In genomic region chr6:164927288-164928040, GRCh38 we compare ENCODE assay signal across 8 cellular contexts.
DNase-seq lines count a peak whose midpoint lies in the region; ATAC-seq, FAIRE-seq and TF ChIP-seq lines count a peak whose summit lies in the region.

No MANE protein-coding gene starts in this region.

- CTCF ChIA-PET in CD4-positive, alpha-beta memory T cell (lab: Charles Lee; ENCODE audit: partially characterized antibody): interaction anchor here (2.8 kb wide), 1 partner anchor 9 kb away, joined by 11 read pairs; no protein-coding TSS in a partner anchor
- CTCF ChIA-PET in activated CD8-positive, alpha-beta T cell treated with anti-CD3 and anti-CD28 coated beads, Interleukin-2, amount 10 ng/mL, durations not matched to agents 7 days and 5 days (lab: Charles Lee): interaction anchor here (0.6 kb wide), 1 partner anchor 12 kb away, joined by 3 read pairs; no protein-coding TSS in a partner anchor
- CTCF ChIA-PET in H1 (lab: Charles Lee; ENCODE audit: partially characterized antibody): interaction anchor here (0.5 to 3.6 kb wide), 24 partner anchors 9 to 985 kb away, joined by 3 to 17 read pairs (median 4); no protein-coding TSS in a partner anchor

- DNase-seq in CD4-positive, alpha-beta memory T cell: peak in 4 of 5 donors; percentile 35 to 54 (median 38)
- DNase-seq in NCI-H82 treated with DMSO at 0.1 percent for 48 hours (lab: John Stamatoyannopoulos, UW; ENCODE audit: unreplicated experiment) (peak; percentile 35), H1 (ENCODE audit: low read depth in 1 of 2, low spot score in 2 of 2) (peak; percentile 44 to 87), mesothelial cell of epicardium (ENCODE audit: low spot score in 2 of 2, unreplicated experiment in 2 of 2) (peak; percentile 52 to 85)
- DNase-seq in activated CD8-positive, alpha-beta T cell treated with anti-CD3 and anti-CD28 coated beads, Interleukin-2, amount 10 ng/mL, durations not matched to agents 7 days and 5 days: peak; percentile 56
- peak; percentile 4 to 14 for DNase-seq in stimulated activated CD8-positive, alpha-beta memory T cell treated with anti-CD3 and anti-CD28 coated beads, Interleukin-7, amount 100 ng/mL, for 48 hours (ENCODE audit: extremely low read depth in 1 of 2, low read depth in 1 of 2)

- H2AK5ac ChIP-seq in H1 (ENCODE audit: low read depth, low read length): no peak overlapping the region

- TF ChIP-seq EP300 in H1 (IDR thresholded peaks at IDR 0.05; ENCODE audit: borderline replicate concordance in 1 of 2, low read depth in 2 of 2, low read length in 2 of 2): no peak

- H3K9me3 Mint-ChIP-seq in CD4-positive, alpha-beta memory T cell: no peaks in the 10 kb centered on the region
- no peaks in the 10 kb centered on the region for H3K9me3 Mint-ChIP-seq in activated CD8-positive, alpha-beta T cell treated with anti-CD3 and anti-CD28 coated beads, Interleukin-2, amount 10 ng/mL, durations not matched to agents 7 days and 5 days (ENCODE audit: insufficient read depth)
- peaks cover 2% of the 10 kb centered on the region for H3K9me3 Mint-ChIP-seq in mesothelial cell of epicardium

- no peak overlapping the region for H2BK20ac ChIP-seq in H1 (ENCODE audit: low read length)

- no peaks in the 10 kb centered on the region for H3K79me1 ChIP-seq in H1 (ENCODE audit: low read depth, low read length)

- no peaks in the 10 kb centered on the region for H3K36me3 Mint-ChIP-seq in CD4-positive, alpha-beta memory T cell
- no peaks in the 10 kb centered on the region for H3K36me3 Mint-ChIP-seq in activated CD8-positive, alpha-beta T cell treated with anti-CD3 and anti-CD28 coated beads, Interleukin-2, amount 10 ng/mL, durations not matched to agents 7 days and 5 days (ENCODE audit: low read depth)
- no peaks in the 10 kb centered on the region for H3K36me3 Mint-ChIP-seq in mesothelial cell of epicardium

- no peak overlapping the region for H3K14ac ChIP-seq in H1 (ENCODE audit: insufficient read length)

- H3K27me3 ChIP-seq in CD4-positive, alpha-beta memory T cell (ENCODE audit: insufficient read depth, low read length): no peaks in the 10 kb centered on the region
- H3K27me3 ChIP-seq in H1 (replicated peaks in 1 of 4; ENCODE audit: control insufficient read depth in 3 of 4, extremely low read depth in 1 of 4, insufficient read depth in 3 of 4, low read length in 3 of 4): no peaks in the 10 kb centered on the region; a peak in 1 of 7 replicates

- TF ChIP-seq RAD21 in H1 (IDR thresholded peaks at IDR 0.05 in 1 of 2, conservative IDR thresholded peaks at IDR 0.05 in 1 of 2; ENCODE audit: low read depth in 2 of 2, low read length in 2 of 2): peak; percentile 98 to 99

- intact Hi-C loops in CD4-positive, alpha-beta memory T cell (cut with micrococcal nuclease): loop anchor here (5.0 kb wide), 1 partner anchor 1755 kb away; no protein-coding TSS in a partner anchor

- peak; percentile 32 for FAIRE-seq in H1 (lab: Jason Lieb, UNC)

- H3K23ac ChIP-seq in H1 (ENCODE audit: insufficient read length): no peak overlapping the region

- H4K91ac ChIP-seq in H1 (replicated peaks; ENCODE audit: insufficient read length, low read length): no peak overlapping the region

- no peak for TF ChIP-seq POLR2A in H1 (IDR thresholded peaks at IDR 0.05; ENCODE audit: control extremely low read depth in 1 of 2, low read depth in 2 of 2, low read length in 2 of 2)

- H2BK5ac ChIP-seq in H1 (ENCODE audit: low read depth, low read length): no peak overlapping the region

- H2BK15ac ChIP-seq in H1 (ENCODE audit: low read length): no peak overlapping the region

- 0 out of 2 replicates have a peak overlapping the region, but pooled peaks have one; percentile 73 for H2AFZ ChIP-seq in H1 (ENCODE audit: low read length)

- TF ChIP-seq CTCF in H1 (IDR thresholded peaks at IDR 0.05; ENCODE audit: control extremely low read depth in 1 of 3, insufficient read depth in 1 of 3, low read depth in 1 of 3, low read length in 3 of 3) (peak; percentile 79 to 94 (median 89)), mesothelial cell of epicardium (IDR thresholded peaks at IDR 0.05; ENCODE audit: unreplicated experiment) (peak; percentile 87)

- no peak overlapping the region for H3K9ac ChIP-seq in H1 (replicated peaks in 1 of 4; ENCODE audit: extremely low read depth in 1 of 4, low read depth in 3 of 4, low read length in 3 of 4)

- peaks cover 10% of the 10 kb centered on the region for H3K23me2 ChIP-seq in H1 (ENCODE audit: low read depth, low read length)

- no peak overlapping the region for H3K4me3 ChIP-seq in CD4-positive, alpha-beta memory T cell (ENCODE audit: low read length in 2 of 2)
- no peak overlapping the region for H3K4me3 ChIP-seq in H1 (ENCODE audit: extremely low read depth in 1 of 4, insufficient read depth in 2 of 4, low read depth in 3 of 4, low read length in 4 of 4)

- no peaks in the 10 kb centered on the region for H3K4me1 Mint-ChIP-seq in CD4-positive, alpha-beta memory T cell
- no peaks in the 10 kb centered on the region for H3K4me1 Mint-ChIP-seq in activated CD8-positive, alpha-beta T cell treated with anti-CD3 and anti-CD28 coated beads, Interleukin-2, amount 10 ng/mL, durations not matched to agents 7 days and 5 days (ENCODE audit: low read depth)
- no peaks in the 10 kb centered on the region for H3K4me1 Mint-ChIP-seq in mesothelial cell of epicardium

- no peak overlapping the region for H3K18ac ChIP-seq in H1 (ENCODE audit: extremely low read depth, low read length)

- no peak overlapping the region for H3K27ac Mint-ChIP-seq in CD4-positive, alpha-beta memory T cell
- no peak overlapping the region for H3K27ac Mint-ChIP-seq in activated CD8-positive, alpha-beta T cell treated with anti-CD3 and anti-CD28 coated beads, Interleukin-2, amount 10 ng/mL, durations not matched to agents 7 days and 5 days
- H3K27ac Mint-ChIP-seq in mesothelial cell of epicardium: no peak overlapping the region

- H2BK120ac ChIP-seq in H1 (replicated peaks; ENCODE audit: low read depth, low read length): no peak overlapping the region

- H3K4ac ChIP-seq in H1 (replicated peaks; ENCODE audit: insufficient read length, low read depth, low read length): no peak overlapping the region

- WGBS in H1 (ENCODE audit: extremely low coverage in 1 of 2, insufficient coverage in 1 of 2, insufficient read length in 1 of 2, insufficient replicate concordance in 2 of 2, low coverage in 1 of 2, low lambda C conversion rate in 2 of 2, missing lambda C conversion rate in 1 of 2), 2 experiments: 30% methylated on average over 16 of the region's 16 CpGs; no CpG with 5 or more reads in 1 of the 2 experiments

- no peak overlapping the region for H3K4me3 Mint-ChIP-seq in CD4-positive, alpha-beta memory T cell
- no peak overlapping the region for H3K4me3 Mint-ChIP-seq in activated CD8-positive, alpha-beta T cell treated with anti-CD3 and anti-CD28 coated beads, Interleukin-2, amount 10 ng/mL, durations not matched to agents 7 days and 5 days
- H3K4me3 Mint-ChIP-seq in mesothelial cell of epicardium: no peak overlapping the region

- no peak overlapping the region for H4K8ac ChIP-seq in H1 (ENCODE audit: extremely low read depth, insufficient read depth, low read length)

- H3K36me3 ChIP-seq in CD4-positive, alpha-beta memory T cell (ENCODE audit: insufficient read depth, low read length): no peaks in the 10 kb centered on the region
- H3K36me3 ChIP-seq in H1 (ENCODE audit: control insufficient read depth in 2 of 4, insufficient read depth in 4 of 4, low read length in 3 of 4): no peaks in the 10 kb centered on the region

- peak; percentile 87 for ATAC-seq in GM19372 (IDR thresholded peaks at IDR 0.05; ENCODE audit: low read depth, unreplicated experiment)
- ATAC-seq in HG03378 (IDR thresholded peaks at IDR 0.05; ENCODE audit: unreplicated experiment): peak; percentile 85
- peak; percentile 89 for ATAC-seq in activated CD8-positive, alpha-beta T cell treated with anti-CD3 and anti-CD28 coated beads, Interleukin-2, amount 10 ng/mL, durations not matched to agents 7 days and 5 days

- no peak overlapping the region for H2BK12ac ChIP-seq in H1 (ENCODE audit: low read depth, low read length)

- no peaks in the 10 kb centered on the region for H3K4me1 ChIP-seq in CD4-positive, alpha-beta memory T cell (ENCODE audit: insufficient read depth, low read length)
- no peaks in the 10 kb centered on the region for H3K4me1 ChIP-seq in H1 (replicated peaks in 1 of 4; ENCODE audit: control insufficient read depth in 3 of 4, insufficient read depth in 4 of 4, low read length in 3 of 4)

- peaks cover 0 to 7% of the 10 kb centered on the region in 2 experiments for H4K20me1 ChIP-seq in H1 (replicated peaks in 1 of 2; ENCODE audit: control insufficient read depth in 1 of 2, insufficient read depth in 2 of 2, low read length in 2 of 2)

- H3K9me3 ChIP-seq in CD4-positive, alpha-beta memory T cell (ENCODE audit: control insufficient read depth in 1 of 2, low read length in 2 of 2): no peaks in the 10 kb centered on the region
- H3K9me3 ChIP-seq in H1 (ENCODE audit: insufficient read depth in 2 of 2, low read depth in 1 of 2, low read length in 1 of 2): no peaks in the 10 kb centered on the region

- POLR2A ChIA-PET in CD4-positive, alpha-beta memory T cell (lab: Charles Lee; ENCODE audit: partially characterized antibody): no interaction called here
- POLR2A ChIA-PET in activated CD8-positive, alpha-beta T cell treated with anti-CD3 and anti-CD28 coated beads, Interleukin-2, amount 10 ng/mL, durations not matched to agents 7 days and 5 days (lab: Charles Lee): no interaction called here
- POLR2A ChIA-PET in H1 (lab: Charles Lee; ENCODE audit: partially characterized antibody): interaction anchor here (0.6 kb wide), 1 partner anchor 1281 kb away, joined by 3 read pairs; no protein-coding TSS in a partner anchor

- no peaks in the 10 kb centered on the region for H3K79me2 ChIP-seq in H1 (ENCODE audit: control insufficient read depth in 1 of 2, insufficient read depth in 2 of 2, low read length in 2 of 2)

- no peak overlapping the region for H3K4me2 ChIP-seq in H1 (ENCODE audit: insufficient read depth in 1 of 2, low read depth in 2 of 2, low read length in 2 of 2)

- no peak overlapping the region for H3K56ac ChIP-seq in H1 (replicated peaks; ENCODE audit: insufficient read length, low read depth, low read length)

- H3K27me3 Mint-ChIP-seq in CD4-positive, alpha-beta memory T cell: no peaks in the 10 kb centered on the region
- H3K27me3 Mint-ChIP-seq in activated CD8-positive, alpha-beta T cell treated with anti-CD3 and anti-CD28 coated beads, Interleukin-2, amount 10 ng/mL, durations not matched to agents 7 days and 5 days (ENCODE audit: low read depth): no peaks in the 10 kb centered on the region
- H3K27me3 Mint-ChIP-seq in mesothelial cell of epicardium (ENCODE audit: low read depth): no peaks in the 10 kb centered on the region

- no peak overlapping the region for H3K27ac ChIP-seq in CD4-positive, alpha-beta memory T cell (ENCODE audit: low read depth, low read length)
- H3K27ac ChIP-seq in H1 (ENCODE audit: low read depth, low read length): no peak overlapping the region

- no peak overlapping the region for H4K5ac ChIP-seq in H1 (ENCODE audit: insufficient read length, low read depth, low read length)

TF ChIP-seq in H1, 55 proteins besides CTCF, POLR2A, EP300 and RAD21 (continues in another document):
- no peak for TF ChIP-seq BACH1 (IDR thresholded peaks at IDR 0.05; ENCODE audit: low read length)
- no peak for TF ChIP-seq CBX5 (IDR thresholded peaks at IDR 0.05; ENCODE audit: low read depth, low read length)

Comparison
In these comparisons a context has a peak if more than half of its experiments do, and no peak if none do; other contexts are left out.
1. DNase-seq: peak in every context shown above with its lines; median percentile 68 in mesothelial cell of epicardium; 66 in H1; 56 in activated CD8-positive, alpha-beta T cell treated with anti-CD3 and anti-CD28 coated beads, Interleukin-2, amount 10 ng/mL, durations not matched to agents 7 days and 5 days; 38 in CD4-positive, alpha-beta memory T cell; 35 in NCI-H82 treated with DMSO at 0.1 percent for 48 hours; 9 in stimulated activated CD8-positive, alpha-beta memory T cell treated with anti-CD3 and anti-CD28 coated beads, Interleukin-7, amount 100 ng/mL, for 48 hours.